ENCODE assay signal across 31 cellular contexts in the genomic region with DNA sequence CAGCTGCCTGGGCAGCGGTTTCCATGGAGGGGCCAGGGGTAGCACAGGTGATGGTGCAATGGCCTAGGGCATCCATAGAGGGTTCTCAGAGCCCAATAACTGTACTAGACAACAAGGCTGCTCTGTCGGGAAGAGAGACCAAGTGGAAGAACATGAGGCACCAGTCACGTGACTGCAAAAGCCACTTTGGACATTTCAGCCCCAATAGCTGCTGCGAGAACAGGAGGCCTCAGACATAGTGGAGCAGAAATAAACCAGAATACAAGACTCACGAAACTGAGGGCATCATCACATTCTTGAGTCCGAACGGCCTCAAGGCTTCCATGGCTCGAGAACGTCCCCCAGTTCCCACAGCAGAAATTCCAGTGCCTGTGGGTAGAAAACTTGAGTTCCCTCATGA.
"Had no signal": no experiment of that assay in that cellular context is flagged by ENCODE, and none has a peak within 500 bp of the region (broad histone marks: within the 10 kb centered on the region; RNA-seq: fewer than 3 reads in every experiment).

No MANE protein-coding gene starts in this region.

- H3K27ac ChIP-seq: ascending aorta, cardiac muscle cell, colonic mucosa, epithelial cell of prostate, esophagus squamous epithelium, heart left ventricle, WERI-Rb-1 had no signal

- H3K9me3 ChIP-seq: ascending aorta, breast epithelium, colonic mucosa, esophagus squamous epithelium, heart left ventricle had no signal

- H3K4me3 ChIP-seq: ascending aorta, breast epithelium, cardiac muscle cell, colonic mucosa, esophagus squamous epithelium, heart left ventricle had no signal

- H3K9me3 Mint-ChIP-seq: activated CD4-positive, alpha-beta memory T cell treated with anti-CD3 and anti-CD28 coated beads, Interleukin-2, amount 10 ng/mL, durations not matched to agents 7 days and 5 days; activated CD4-positive, alpha-beta T cell treated with anti-CD3 and anti-CD28 coated beads, Interleukin-2, amount 10 ng/mL, durations not matched to agents 7 days and 5 days; activated naive CD4-positive, alpha-beta T cell treated with anti-CD3 and anti-CD28 coated beads, Interleukin-2, amount 10 ng/mL, durations not matched to agents 7 days and 5 days; activated naive CD4-positive, alpha-beta T cell treated with anti-CD3 and anti-CD28 coated beads, Interleukin-2, amount 50 U/mL, for 72 hours; activated naive CD8-positive, alpha-beta T cell treated with anti-CD3 and anti-CD28 coated beads, Interleukin-2, amount 10 ng/mL, durations not matched to agents 7 days and 5 days; activated T-cell treated with anti-CD3 and anti-CD28 coated beads, Interleukin-2, amount 50 U/mL, for 24 hours; activated T-cell treated with anti-CD3 and anti-CD28 coated beads, Interleukin-2, amount 50 U/mL, for 72 hours; brain; T-helper 2 cell treated with Interferon-gamma antibody and Interleukin-4, amounts not matched to agents 5 μg/mL and 100 μg/mL, for 36 hours had no signal

- ATAC-seq: activated CD4-positive, alpha-beta T cell treated with anti-CD3 and anti-CD28 coated beads for 36 hours; activated naive CD4-positive, alpha-beta T cell treated with anti-CD3 and anti-CD28 coated beads, Interleukin-2, amount 50 U/mL, for 72 hours; activated T-cell treated with anti-CD3 and anti-CD28 coated beads, Interleukin-2, amount 50 U/mL, for 72 hours; heart left ventricle; T-helper 17 cell had no signal

- H3K27me3 ChIP-seq: ascending aorta, cardiac muscle cell, colonic mucosa had no signal

- H3K36me3 Mint-ChIP-seq: activated naive CD4-positive, alpha-beta T cell treated with anti-CD3 and anti-CD28 coated beads, Interleukin-2, amount 10 ng/mL, durations not matched to agents 7 days and 5 days; activated naive CD4-positive, alpha-beta T cell treated with anti-CD3 and anti-CD28 coated beads, Interleukin-2, amount 50 U/mL, for 72 hours; activated naive CD8-positive, alpha-beta T cell treated with anti-CD3 and anti-CD28 coated beads, Interleukin-2, amount 10 ng/mL, durations not matched to agents 7 days and 5 days; brain had no signal

- H3K4me3 Mint-ChIP-seq: activated CD4-positive, alpha-beta memory T cell treated with anti-CD3 and anti-CD28 coated beads, Interleukin-2, amount 10 ng/mL, durations not matched to agents 7 days and 5 days; activated CD4-positive, alpha-beta T cell treated with anti-CD3 and anti-CD28 coated beads for 36 hours; activated CD4-positive, alpha-beta T cell treated with anti-CD3 and anti-CD28 coated beads, Interleukin-2, amount 10 ng/mL, durations not matched to agents 7 days and 5 days; activated naive CD4-positive, alpha-beta T cell treated with anti-CD3 and anti-CD28 coated beads, Interleukin-2, amount 10 ng/mL, durations not matched to agents 7 days and 5 days; activated naive CD8-positive, alpha-beta T cell treated with anti-CD3 and anti-CD28 coated beads, Interleukin-2, amount 10 ng/mL, durations not matched to agents 7 days and 5 days; activated T-cell treated with anti-CD3 and anti-CD28 coated beads, Interleukin-2, amount 50 U/mL, for 24 hours; activated T-cell treated with anti-CD3 and anti-CD28 coated beads, Interleukin-2, amount 50 U/mL, for 72 hours; brain; T-helper 17 cell; T-helper 2 cell treated with Interferon-gamma antibody and Interleukin-4, amounts not matched to agents 5 μg/mL and 100 μg/mL, for 36 hours had no signal

- H3K4me1 Mint-ChIP-seq: activated CD4-positive, alpha-beta memory T cell treated with anti-CD3 and anti-CD28 coated beads, Interleukin-2, amount 10 ng/mL, durations not matched to agents 7 days and 5 days; activated CD4-positive, alpha-beta T cell treated with anti-CD3 and anti-CD28 coated beads for 36 hours; activated CD4-positive, alpha-beta T cell treated with anti-CD3 and anti-CD28 coated beads, Interleukin-2, amount 10 ng/mL, durations not matched to agents 7 days and 5 days; activated naive CD4-positive, alpha-beta T cell treated with anti-CD3 and anti-CD28 coated beads, Interleukin-2, amount 10 ng/mL, durations not matched to agents 7 days and 5 days; activated naive CD8-positive, alpha-beta T cell treated with anti-CD3 and anti-CD28 coated beads, Interleukin-2, amount 10 ng/mL, durations not matched to agents 7 days and 5 days; T-helper 17 cell had no signal

- H3K27ac Mint-ChIP-seq: activated CD4-positive, alpha-beta memory T cell treated with anti-CD3 and anti-CD28 coated beads, Interleukin-2, amount 10 ng/mL, durations not matched to agents 7 days and 5 days; activated CD4-positive, alpha-beta T cell treated with anti-CD3 and anti-CD28 coated beads for 36 hours; activated CD4-positive, alpha-beta T cell treated with anti-CD3 and anti-CD28 coated beads, Interleukin-2, amount 10 ng/mL, durations not matched to agents 7 days and 5 days; activated naive CD4-positive, alpha-beta T cell treated with anti-CD3 and anti-CD28 coated beads, Interleukin-2, amount 10 ng/mL, durations not matched to agents 7 days and 5 days; activated naive CD4-positive, alpha-beta T cell treated with anti-CD3 and anti-CD28 coated beads, Interleukin-2, amount 50 U/mL, for 72 hours; activated naive CD8-positive, alpha-beta T cell treated with anti-CD3 and anti-CD28 coated beads, Interleukin-2, amount 10 ng/mL, durations not matched to agents 7 days and 5 days; activated T-cell treated with anti-CD3 and anti-CD28 coated beads, Interleukin-2, amount 50 U/mL, for 24 hours; activated T-cell treated with anti-CD3 and anti-CD28 coated beads, Interleukin-2, amount 50 U/mL, for 72 hours; brain; T-helper 17 cell; T-helper 2 cell treated with Interferon-gamma antibody and Interleukin-4, amounts not matched to agents 5 μg/mL and 100 μg/mL, for 36 hours had no signal

- H3K36me3 ChIP-seq: ascending aorta, breast epithelium, cardiac muscle cell, colonic mucosa, esophagus squamous epithelium, heart left ventricle, WERI-Rb-1 had no signal

- DNase-seq: activated CD4-positive, alpha-beta memory T cell treated with anti-CD3 and anti-CD28 coated beads, Interleukin-2, amount 10 ng/mL, durations not matched to agents 7 days and 5 days; activated CD4-positive, alpha-beta T cell treated with anti-CD3 and anti-CD28 coated beads for 36 hours; activated CD4-positive, alpha-beta T cell treated with anti-CD3 and anti-CD28 coated beads, Interleukin-2, amount 10 ng/mL, durations not matched to agents 7 days and 5 days; activated CD4-positive, alpha-beta T cell treated with anti-CD3 and anti-CD28 coated beads, Interleukin-2, amount 50 U/mL, for 4 hours; activated CD4-positive, CD25-positive, alpha-beta regulatory T cell; activated CD4-positive, CD25-positive, alpha-beta regulatory T cell treated with anti-CD3 and anti-CD28 coated beads, Interleukin-2, amount 50 U/mL, for 72 hours; activated CD8-positive, alpha-beta memory T cell treated with anti-CD3 and anti-CD28 coated beads, Interleukin-2, amount 50 U/mL, for 48 hours; activated gamma-delta T cell; activated naive CD4-positive, alpha-beta T cell; activated naive CD4-positive, alpha-beta T cell treated with anti-CD3 and anti-CD28 coated beads, Interleukin-2, amount 10 ng/mL, durations not matched to agents 7 days and 5 days; activated naive CD8-positive, alpha-beta T cell treated with anti-CD3 and anti-CD28 coated beads, Interleukin-2, amount 10 ng/mL, durations not matched to agents 7 days and 5 days; activated T-cell treated with anti-CD3 and anti-CD28 coated beads for 4 hours; activated T-cell treated with anti-CD3 and anti-CD28 coated beads, Interleukin-2, amount 50 U/mL, for 24 hours; activated T-cell treated with anti-CD3 and anti-CD28 coated beads, Interleukin-2, amount 50 U/mL, for 72 hours; central memory CD4-positive, alpha-beta T cell; cerebellar nuclear complex; colonic mucosa; effector CD8-positive, alpha-beta T cell; esophagus squamous epithelium; heart left ventricle; T-helper 1 cell; T-helper 17 cell; T1000; WERI-Rb-1 had no signal

- H3K4me1 ChIP-seq: ascending aorta, breast epithelium, colonic mucosa, esophagus squamous epithelium, heart left ventricle had no signal
